Comparison of ENCODE assay signal across 8 cellular contexts in genomic region chr1:183023146-183023600, GRCh38. TPM values are rescaled to one million over a fixed set of nuclear protein-coding genes. Genes with fewer than 3 reads are reported as not detected.
DNase-seq lines count a peak whose midpoint lies in the region; ATAC-seq and TF ChIP-seq lines count a peak whose summit lies in the region.

Gene LAMC1, plus strand, starts transcription at chr1:183023420. Its CDS starts 297 bp downstream, at chr1:183023717.

- peaks cover 0 to 1% of the 10 kb centered on the region in 2 donors for H3K36me3 Mint-ChIP-seq in CD4-positive, alpha-beta memory T cell
- peaks cover 3% of the 10 kb centered on the region for H3K36me3 Mint-ChIP-seq in activated T-helper 2 cell treated with anti-CD3 and anti-CD28 coated beads, Interferon-gamma antibody, Interleukin-2, Interleukin-4, amounts not matched to agents 10 μg/mL and 5 μg/mL and 100 μg/mL, durations not matched to agents 14 hours and 24 hours and 36 hours (ENCODE audit: low read depth)
- H3K36me3 Mint-ChIP-seq in natural killer cell treated with Interleukin-12 subunit alpha and Interleukin-12 subunit beta and Interleukin-15 and Interleukin-18, amount 100 ng/mL, for 72 hours: peaks cover 4% of the 10 kb centered on the region

- ATAC-seq in GM18909 (IDR thresholded peaks at IDR 0.05; ENCODE audit: poor library complexity, unreplicated experiment) (peak; percentile 35), HG03097 (IDR thresholded peaks at IDR 0.05; ENCODE audit: low FRiP score, unreplicated experiment) (peak; percentile 30)
- peak; percentile 60 to 66 for ATAC-seq in natural killer cell treated with Interleukin-12 subunit alpha and Interleukin-12 subunit beta and Interleukin-15 and Interleukin-18, amount 100 ng/mL, for 72 hours

- DNase-seq in CD4-positive, alpha-beta memory T cell: no peak
- DNase-seq in NCI-H446 (lab: John Stamatoyannopoulos, UW) (peak; percentile 61 to 92), foreskin fibroblast (peak; percentile 82 to 93)
- peak; percentile 7 for DNase-seq in activated T-helper 2 cell treated with anti-CD3 and anti-CD28 coated beads, Interferon-gamma antibody, Interleukin-2, Interleukin-4, amounts not matched to agents 10 μg/mL and 5 μg/mL and 100 μg/mL, durations not matched to agents 14 hours and 24 hours and 36 hours (ENCODE audit: low spot score)
- DNase-seq in natural killer cell treated with Interleukin-12 subunit alpha and Interleukin-12 subunit beta and Interleukin-15 and Interleukin-18, amount 100 ng/mL, for 72 hours (ENCODE audit: low spot score): no peak
- DNase-seq in stimulated activated naive CD4-positive, alpha-beta T cell treated with Interleukin-2 at 50 U/mL for 16 hours (lab: John Stamatoyannopoulos, UW): no peak

- no peak within 1 kb of the TSS for H3K27ac ChIP-seq in CD4-positive, alpha-beta memory T cell (ENCODE audit: low read depth, low read length)

- CTCF ChIA-PET in CD4-positive, alpha-beta memory T cell (lab: Charles Lee; ENCODE audit: partially characterized antibody): no interaction called here

- TF ChIP-seq CTCF in foreskin fibroblast (IDR thresholded peaks at IDR 0.05; ENCODE audit: low read depth, low read length): no peak

- H3K4me1 ChIP-seq in CD4-positive, alpha-beta memory T cell (ENCODE audit: insufficient read depth, low read length): peaks cover 10% of the 10 kb centered on the region

- no peaks in the 10 kb centered on the region for H3K9me3 ChIP-seq in CD4-positive, alpha-beta memory T cell (ENCODE audit: control insufficient read depth in 1 of 2, low read length in 2 of 2)

- H3K36me3 ChIP-seq in CD4-positive, alpha-beta memory T cell (ENCODE audit: insufficient read depth, low read length): no peaks in the 10 kb centered on the region

- peak within 1 kb of the TSS; percentile 60 to 87 (median 80) for H3K4me3 Mint-ChIP-seq in CD4-positive, alpha-beta memory T cell
- H3K4me3 Mint-ChIP-seq in activated T-helper 2 cell treated with anti-CD3 and anti-CD28 coated beads, Interferon-gamma antibody, Interleukin-2, Interleukin-4, amounts not matched to agents 10 μg/mL and 5 μg/mL and 100 μg/mL, durations not matched to agents 14 hours and 24 hours and 36 hours (ENCODE audit: low read depth): peak within 1 kb of the TSS; percentile 79
- peak within 1 kb of the TSS; percentile 76 for H3K4me3 Mint-ChIP-seq in natural killer cell treated with Interleukin-12 subunit alpha and Interleukin-12 subunit beta and Interleukin-15 and Interleukin-18, amount 100 ng/mL, for 72 hours

- H3K27me3 ChIP-seq in CD4-positive, alpha-beta memory T cell (ENCODE audit: insufficient read depth, low read length): peaks cover 30% of the 10 kb centered on the region

- intact Hi-C loops in CD4-positive, alpha-beta memory T cell (cut with micrococcal nuclease): no loop called here
- intact Hi-C loops in activated T-helper 2 cell treated with anti-CD3 and anti-CD28 coated beads, Interferon-gamma antibody, Interleukin-2, Interleukin-4, amounts not matched to agents 10 μg/mL and 5 μg/mL and 100 μg/mL, durations not matched to agents 14 hours and 24 hours and 36 hours (cut with micrococcal nuclease): no loop called here

- POLR2A ChIA-PET in CD4-positive, alpha-beta memory T cell (lab: Charles Lee; ENCODE audit: partially characterized antibody): no interaction called here

- H3K4me3 ChIP-seq in CD4-positive, alpha-beta memory T cell (ENCODE audit: low read length in 2 of 2): peak within 1 kb of the TSS in 1 of 2 donors; percentile 29
- H3K4me3 ChIP-seq in foreskin fibroblast (ENCODE audit: low read depth in 1 of 2, low read length in 2 of 2): peak within 1 kb of the TSS; percentile 64 to 84

- peaks cover 56 to 57% of the 10 kb centered on the region in 2 donors for H3K27me3 Mint-ChIP-seq in CD4-positive, alpha-beta memory T cell
- H3K27me3 Mint-ChIP-seq in activated T-helper 2 cell treated with anti-CD3 and anti-CD28 coated beads, Interferon-gamma antibody, Interleukin-2, Interleukin-4, amounts not matched to agents 10 μg/mL and 5 μg/mL and 100 μg/mL, durations not matched to agents 14 hours and 24 hours and 36 hours (ENCODE audit: low read depth): peaks cover 72% of the 10 kb centered on the region
- peaks cover 37 to 53% of the 10 kb centered on the region in 2 donors for H3K27me3 Mint-ChIP-seq in natural killer cell treated with Interleukin-12 subunit alpha and Interleukin-12 subunit beta and Interleukin-15 and Interleukin-18, amount 100 ng/mL, for 72 hours

- H3K9me3 Mint-ChIP-seq in CD4-positive, alpha-beta memory T cell: peaks cover 0 to 7% (median 3%) of the 10 kb centered on the region in 8 donors
- no peaks in the 10 kb centered on the region for H3K9me3 Mint-ChIP-seq in activated T-helper 2 cell treated with anti-CD3 and anti-CD28 coated beads, Interferon-gamma antibody, Interleukin-2, Interleukin-4, amounts not matched to agents 10 μg/mL and 5 μg/mL and 100 μg/mL, durations not matched to agents 14 hours and 24 hours and 36 hours
- no peaks in the 10 kb centered on the region for H3K9me3 Mint-ChIP-seq in natural killer cell treated with Interleukin-12 subunit alpha and Interleukin-12 subunit beta and Interleukin-15 and Interleukin-18, amount 100 ng/mL, for 72 hours

- peaks cover 11 to 22% (median 17%) of the 10 kb centered on the region in 4 donors for H3K4me1 Mint-ChIP-seq in CD4-positive, alpha-beta memory T cell
- H3K4me1 Mint-ChIP-seq in activated T-helper 2 cell treated with anti-CD3 and anti-CD28 coated beads, Interferon-gamma antibody, Interleukin-2, Interleukin-4, amounts not matched to agents 10 μg/mL and 5 μg/mL and 100 μg/mL, durations not matched to agents 14 hours and 24 hours and 36 hours (ENCODE audit: low read depth): peaks cover 11% of the 10 kb centered on the region
- H3K4me1 Mint-ChIP-seq in natural killer cell treated with Interleukin-12 subunit alpha and Interleukin-12 subunit beta and Interleukin-15 and Interleukin-18, amount 100 ng/mL, for 72 hours (ENCODE audit: low read depth in 2 of 2): peaks cover 17 to 18% of the 10 kb centered on the region in 2 donors

- H3K27ac Mint-ChIP-seq in CD4-positive, alpha-beta memory T cell: no peak within 1 kb of the TSS
- no peak within 1 kb of the TSS for H3K27ac Mint-ChIP-seq in activated T-helper 2 cell treated with anti-CD3 and anti-CD28 coated beads, Interferon-gamma antibody, Interleukin-2, Interleukin-4, amounts not matched to agents 10 μg/mL and 5 μg/mL and 100 μg/mL, durations not matched to agents 14 hours and 24 hours and 36 hours
- no peak within 1 kb of the TSS for H3K27ac Mint-ChIP-seq in natural killer cell treated with Interleukin-12 subunit alpha and Interleukin-12 subunit beta and Interleukin-15 and Interleukin-18, amount 100 ng/mL, for 72 hours

RNA-seq across cellular contexts. Expression of gene LAMC1, which starts in this region (rescaled TPM):
- under 1 TPM; 0.49 to 0.50 TPM for total RNA-seq in CD4-positive, alpha-beta memory T cell
- polyA plus RNA-seq in CD4-positive, alpha-beta memory T cell: not detected
- total RNA-seq in activated T-helper 2 cell treated with anti-CD3 and anti-CD28 coated beads, Interferon-gamma antibody, Interleukin-2, Interleukin-4, amounts not matched to agents 10 μg/mL and 5 μg/mL and 100 μg/mL, durations not matched to agents 14 hours and 24 hours and 36 hours: 0.05 and 0.39 TPM in 2 replicates
- total RNA-seq in natural killer cell treated with Interleukin-12 subunit alpha and Interleukin-12 subunit beta and Interleukin-15 and Interleukin-18, amount 100 ng/mL, for 72 hours: under 1 TPM; 0.64 to 0.84 TPM

Comparison
In these comparisons a context has a peak if more than half of its experiments do, and no peak if none do; other contexts are left out.
1. Peak in DNase-seq in activated T-helper 2 cell treated with anti-CD3 and anti-CD28 coated beads, Interferon-gamma antibody, Interleukin-2, Interleukin-4, amounts not matched to agents 10 μg/mL and 5 μg/mL and 100 μg/mL, durations not matched to agents 14 hours and 24 hours and 36 hours; RNA of the gene not detected or under 1 TPM.
2. Peak in ATAC-seq in natural killer cell treated with Interleukin-12 subunit alpha and Interleukin-12 subunit beta and Interleukin-15 and Interleukin-18, amount 100 ng/mL, for 72 hours; RNA of the gene not detected or under 1 TPM.
3. DNase-seq: peak in NCI-H446 (2 of 2) and foreskin fibroblast (2 of 2); none in CD4-positive, alpha-beta memory T cell (0 of 5), natural killer cell treated with Interleukin-12 subunit alpha and Interleukin-12 subunit beta and Interleukin-15 and Interleukin-18, amount 100 ng/mL, for 72 hours (single experiment) and stimulated activated naive CD4-positive, alpha-beta T cell treated with Interleukin-2 at 50 U/mL for 16 hours (single experiment).
4. Peak in every context shown above with its lines, with median percentiles within 50 percentile points of each other: H3K4me3 Mint-ChIP-seq and ATAC-seq.